In the genomic region with DNA sequence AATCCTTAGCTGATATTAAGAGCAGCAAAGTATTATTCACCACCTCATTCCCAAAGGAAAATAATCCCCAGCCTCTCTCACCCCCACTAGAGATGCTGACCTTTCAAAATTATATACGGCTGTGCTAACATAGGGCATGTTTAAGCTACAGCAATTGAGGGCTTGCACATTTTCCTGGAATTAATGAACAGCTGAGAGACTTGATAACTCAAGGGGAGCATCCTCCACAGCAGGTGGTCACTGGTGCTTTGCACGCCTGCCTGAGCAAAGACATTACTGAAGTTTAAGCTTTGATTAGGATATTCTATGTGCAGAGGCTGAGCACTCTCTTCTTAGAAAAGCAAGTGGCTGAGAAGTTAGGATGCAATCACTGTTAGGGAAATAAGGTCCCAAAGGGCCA, we compare ENCODE assay signal across 24 cellular contexts.
"Had no signal": no experiment of that assay in that cellular context is flagged by ENCODE, and none has a peak within 500 bp of the region (broad histone marks: within the 10 kb centered on the region; RNA-seq: fewer than 3 reads in every experiment).

No MANE protein-coding gene starts in this region.

- H3K27me3 ChIP-seq: breast epithelium, left lung, ovary, right atrium auricular region, thyroid gland, upper lobe of right lung had no signal

- H3K4me1 ChIP-seq: breast epithelium, foreskin keratinocyte, left lung, prostate gland, right atrium auricular region, thyroid gland, upper lobe of right lung had no signal

- H3K9me3 ChIP-seq: breast epithelium, left lung, ovary, prostate gland, right atrium auricular region, thyroid gland, upper lobe of right lung had no signal

- FAIRE-seq: colon, kidney had no signal

- DNase-seq: activated B cell treated with CpG ODN at 0.5 μM for 24 hours; activated CD4-positive, alpha-beta T cell treated with anti-CD3 and anti-CD28 coated beads for 4 hours; activated CD4-positive, alpha-beta T cell treated with anti-CD3 and anti-CD28 coated beads, Interleukin-2, amount 50 U/mL, for 48 hours; activated CD8-positive, alpha-beta memory T cell treated with anti-CD3 and anti-CD28 coated beads, Interleukin-2, amount 50 U/mL, for 48 hours; activated naive CD4-positive, alpha-beta T cell treated with anti-CD3 and anti-CD28 coated beads for 36 hours; activated naive CD8-positive, alpha-beta T cell treated with anti-CD3 and anti-CD28 coated beads, Interleukin-2, amount 10 ng/mL, durations not matched to agents 7 days and 5 days; activated T-cell treated with anti-CD3 and anti-CD28 coated beads, Interleukin-2, amount 50 U/mL, for 48 hours; amniotic stem cell; effector memory CD4-positive, alpha-beta T cell; foreskin keratinocyte; kidney; left lung; naive B cell; ovary; stimulated activated CD4-positive, alpha-beta T cell treated with anti-CD3 and anti-CD28 coated beads, Interleukin-12 subunit alpha, Interleukin-12 subunit beta, amount 100 ng/mL, for 4 hours; substantia nigra; T1000; thyroid gland; upper lobe of right lung had no signal

- H3K27ac ChIP-seq: breast epithelium, foreskin keratinocyte, left lung, ovary, prostate gland, right atrium auricular region, thyroid gland, upper lobe of right lung had no signal

- H3K36me3 ChIP-seq: breast epithelium, left lung, ovary, prostate gland, right atrium auricular region, thyroid gland, upper lobe of right lung had no signal

- H3K4me3 ChIP-seq: breast epithelium, left lung, lung, ovary, prostate gland, right atrium auricular region, thyroid gland, upper lobe of right lung had no signal
